In genomic region chr18:23503038-23503966, GRCh38 we compare ENCODE assay signal across 9 cellular contexts. TPM values are rescaled to one million over a fixed set of nuclear protein-coding genes. Genes with fewer than 3 reads are reported as not detected.
DNase-seq lines count a peak whose midpoint lies in the region; ATAC-seq, FAIRE-seq and TF ChIP-seq lines count a peak whose summit lies in the region.
"Had no signal": no experiment of that assay in that cellular context is flagged by ENCODE, and none has a peak within 500 bp of the region (broad histone marks: within the 10 kb centered on the region; RNA-seq: fewer than 3 reads in every experiment).

Gene RMC1, plus strand, starts transcription at chr18:23503511. Its CDS starts 108 bp downstream, at chr18:23503619.

- peak within 1 kb of the TSS; percentile 100 for H3K4me2 ChIP-seq in keratinocyte (ENCODE audit: control insufficient read depth, extremely low read depth, insufficient read depth, low read depth, low read length)

- peaks cover 5 to 12% of the 10 kb centered on the region in 2 experiments for H3K36me3 ChIP-seq in keratinocyte (ENCODE audit: control insufficient read depth in 2 of 2, extremely low read depth in 1 of 2, insufficient read depth in 2 of 2, low read length in 2 of 2)

- ATAC-seq in HG03175 (IDR thresholded peaks at IDR 0.05; ENCODE audit: unreplicated experiment) = peak; percentile 75
- ATAC-seq in activated CD4-positive, CD25-positive, alpha-beta regulatory T cell treated with anti-CD3 and anti-CD28 coated beads, Interleukin-2, amount 50 U/mL, for 24 hours = peak; percentile 90 to 91
- ATAC-seq in central memory CD8-positive, alpha-beta T cell (replicated peaks; ENCODE audit: extremely low read depth, poor library complexity, severe bottlenecking) = peak; percentile 83

- H3K4me1 Mint-ChIP-seq in central memory CD8-positive, alpha-beta T cell = peaks cover 57% of the 10 kb centered on the region

- peak within 1 kb of the TSS; percentile 87 for H3K9ac ChIP-seq in keratinocyte (ENCODE audit: control insufficient read depth, extremely low read depth, insufficient read depth, low read length)

- H3K9me1 ChIP-seq in keratinocyte (ENCODE audit: control insufficient read depth, extremely low read depth, insufficient read depth, low read length) = no peaks in the 10 kb centered on the region

- peak; percentile 91 for DNase-seq in AG10803 (ENCODE audit: low read depth)
- DNase-seq in NCI-H345 treated with DMSO at 0.1 percent for 48 hours (lab: John Stamatoyannopoulos, UW; ENCODE audit: unreplicated experiment) = peak; percentile 83
- peak; percentile 94 to 98 for DNase-seq in central memory CD8-positive, alpha-beta T cell (ENCODE audit: low spot score in 2 of 2)
- no peak for DNase-seq in keratinocyte (ENCODE audit: low read depth, low spot score)
- peak; percentile 96 to 99 (median 99) for DNase-seq in stimulated activated CD4-positive, alpha-beta T cell treated with anti-CD3 and anti-CD28 coated beads, Interleukin-12 subunit alpha, Interleukin-12 subunit beta, amount 100 ng/mL, for 48 hours (ENCODE audit: low read depth in 2 of 3, low spot score in 1 of 3)

- TF ChIP-seq POLR2A in GM18951 (IDR thresholded peaks at IDR 0.05; ENCODE audit: extremely low read depth, insufficient read depth, insufficient read length) = peak; percentile 97

- no peaks in the 10 kb centered on the region for H4K20me1 ChIP-seq in keratinocyte (ENCODE audit: control insufficient read depth, extremely low read depth, insufficient read depth, low read length)

- no peak for FAIRE-seq in keratinocyte (lab: Jason Lieb, UNC)
- FAIRE-seq: colon had no signal

- peaks cover 21% of the 10 kb centered on the region for H3K4me1 ChIP-seq in keratinocyte (ENCODE audit: control insufficient read depth, extremely low read depth, insufficient read depth, low read length)

- peak within 1 kb of the TSS; percentile 89 for H3K27ac ChIP-seq in keratinocyte (ENCODE audit: control insufficient read depth, insufficient read depth, low read length)

- H3K4me3 Mint-ChIP-seq in central memory CD8-positive, alpha-beta T cell = peak within 1 kb of the TSS; percentile 95

- H3K27me3 Mint-ChIP-seq in central memory CD8-positive, alpha-beta T cell = no peaks in the 10 kb centered on the region

- no peaks in the 10 kb centered on the region for H3K9me3 ChIP-seq in keratinocyte (ENCODE audit: control insufficient read depth, low read depth, low read length)

- peaks cover 41% of the 10 kb centered on the region for H3K36me3 Mint-ChIP-seq in central memory CD8-positive, alpha-beta T cell (ENCODE audit: insufficient read depth)

- H3K9me3 Mint-ChIP-seq in central memory CD8-positive, alpha-beta T cell = no peaks in the 10 kb centered on the region

- TF ChIP-seq CTCF in AG10803 (conservative IDR thresholded peaks at IDR 0.05; ENCODE audit: low read length) (peak; percentile 8; the same call in 1 of the 2 replicates), keratinocyte (optimal IDR thresholded peaks at IDR 0.05 in 1 of 3, IDR thresholded peaks at IDR 0.05 in 1 of 3, conservative IDR thresholded peaks at IDR 0.05 in 1 of 3; ENCODE audit: extremely low read depth in 1 of 3, insufficient read depth in 2 of 3, low read length in 3 of 3) (peak in 2 of 3 experiments; percentile 7 to 8)

- in situ Hi-C loops in GM18951 (cut with MboI; ENCODE audit: low sequenced_read_pairs, unreplicated experiment) = no loop called here

- peak within 1 kb of the TSS; percentile 94 for H2AFZ ChIP-seq in keratinocyte (ENCODE audit: control insufficient read depth, low read length)

- H3K4me3 ChIP-seq in AG10803 (ENCODE audit: low read length) (peak within 1 kb of the TSS; percentile 86), keratinocyte (ENCODE audit: control insufficient read depth in 2 of 3, extremely low read depth in 1 of 3, insufficient read depth in 2 of 3, low read depth in 1 of 3, low read length in 3 of 3) (peak within 1 kb of the TSS; percentile 86 to 92 (median 87))

- no peaks in the 10 kb centered on the region for H3K27me3 ChIP-seq in keratinocyte (ENCODE audit: control insufficient read depth, extremely low read depth, insufficient read depth, low read length)

- peaks cover 34% of the 10 kb centered on the region for H3K79me2 ChIP-seq in keratinocyte (ENCODE audit: control insufficient read depth, insufficient read depth, low read length)

- H3K27ac Mint-ChIP-seq in central memory CD8-positive, alpha-beta T cell (ENCODE audit: low read depth) = peak within 1 kb of the TSS; percentile 95

- dilution Hi-C loops in keratinocyte (cut with MboI; ENCODE audit: extremely low pct_ligation_motif_present, low sequenced_read_pairs) = no loop called here

RNA-seq across cellular contexts. Expression of gene RMC1, which starts in this region (rescaled TPM):
- polyA plus RNA-seq in keratinocyte = 19.5 to 26.4 TPM (median 25.3 TPM) in 3 replicates
- 20.0 TPM for polyA plus RNA-seq in keratinocyte (2011; ENCODE audit: low read depth)
- 19.1 and 36.4 TPM in 2 replicates for polyA plus RNA-seq in keratinocyte (2011; cell fraction: cytosol; rRNA removed)
- 35.9 and 37.7 TPM in 2 replicates for polyA plus RNA-seq in keratinocyte (2011; cell fraction: nucleus; rRNA removed)
- 17.6 and 35.5 TPM in 2 replicates for polyA plus RNA-seq in keratinocyte (2012; ENCODE audit: low replicate concordance)
- polyA minus RNA-seq in keratinocyte = 12.1 to 14.2 TPM (median 14.0 TPM) in 3 replicates
- polyA minus RNA-seq in keratinocyte (2011; cell fraction: cytosol; rRNA and poly(A)+ RNA removed) = 10.2 TPM
- 9.5 and 17.2 TPM in 2 replicates for polyA minus RNA-seq in keratinocyte (2011; cell fraction: nucleus; rRNA and poly(A)+ RNA removed)
